ENCODE assay signal across 8 cellular contexts in genomic region chr12:11653215-11653753, GRCh38. TPM values are rescaled to one million over a fixed set of nuclear protein-coding genes. Genes with fewer than 3 reads are reported as not detected.
DNase-seq lines count a peak whose midpoint lies in the region; ATAC-seq and TF ChIP-seq lines count a peak whose summit lies in the region.

No MANE protein-coding gene starts in this region.

- peaks cover 52% of the 10 kb centered on the region for H4K20me1 ChIP-seq in DND-41 (ENCODE audit: insufficient read depth, low read length)

- H3K27ac ChIP-seq in DND-41 (ENCODE audit: low read length): peak overlapping the region; percentile 97

- peak overlapping the region; percentile 63 for H3K4me2 ChIP-seq in DND-41 (ENCODE audit: insufficient read depth, low read length)

- TF ChIP-seq CTCF in DND-41 (IDR thresholded peaks at IDR 0.05; ENCODE audit: borderline replicate concordance, extremely low read depth, low read length, poor library complexity, severe bottlenecking): peak; percentile 9

- peak overlapping the region; percentile 99 for H3K27ac Mint-ChIP-seq in activated T-helper 1 cell treated with anti-CD3 and anti-CD28 coated beads, Interleukin-12 subunit alpha, Interleukin-12 subunit beta, Interleukin-2, Interleukin-4 antibody, amounts not matched to agents 30 ng/mL and 10 ng/mL and 1 ng/mL, durations not matched to agents 14 hours and 24 hours and 36 hours

- H3K9ac ChIP-seq in DND-41 (ENCODE audit: low read depth, low read length): peak overlapping the region; percentile 88

- H3K79me2 ChIP-seq in DND-41 (ENCODE audit: insufficient read depth, low read length): peaks cover 85% of the 10 kb centered on the region

- peak overlapping the region; percentile 63 to 80; a peak in 3 of 4 replicates for H3K4me3 ChIP-seq in DND-41 (ENCODE audit: low read depth in 1 of 2, low read length in 2 of 2)

- no peaks in the 10 kb centered on the region for H3K9me3 ChIP-seq in DND-41 (ENCODE audit: insufficient read depth, low read length, severe bottlenecking)

- peaks cover 68% of the 10 kb centered on the region for H3K4me1 ChIP-seq in DND-41 (ENCODE audit: insufficient read depth, low read length)

- H3K27me3 ChIP-seq in DND-41 (ENCODE audit: insufficient read depth, low read length, poor library complexity): no peaks in the 10 kb centered on the region

- peaks cover 65% of the 10 kb centered on the region for H3K4me1 Mint-ChIP-seq in activated T-helper 1 cell treated with anti-CD3 and anti-CD28 coated beads, Interleukin-12 subunit alpha, Interleukin-12 subunit beta, Interleukin-2, Interleukin-4 antibody, amounts not matched to agents 30 ng/mL and 10 ng/mL and 1 ng/mL, durations not matched to agents 14 hours and 24 hours and 36 hours (ENCODE audit: low read depth)

- intact Hi-C loops in activated T-helper 1 cell treated with anti-CD3 and anti-CD28 coated beads, Interleukin-12 subunit alpha, Interleukin-12 subunit beta, Interleukin-2, Interleukin-4 antibody, amounts not matched to agents 30 ng/mL and 10 ng/mL and 1 ng/mL, durations not matched to agents 14 hours and 24 hours and 36 hours (cut with micrococcal nuclease): loop anchor here (1.0 to 10.0 kb wide), 8 partner anchors 9 to 1074 kb away; partner anchors contain the start of genes GPR19 and YBX3

- H3K36me3 Mint-ChIP-seq in activated T-helper 1 cell treated with anti-CD3 and anti-CD28 coated beads, Interleukin-12 subunit alpha, Interleukin-12 subunit beta, Interleukin-2, Interleukin-4 antibody, amounts not matched to agents 30 ng/mL and 10 ng/mL and 1 ng/mL, durations not matched to agents 14 hours and 24 hours and 36 hours (ENCODE audit: low read depth): peaks cover 51% of the 10 kb centered on the region

- DNase-seq in DND-41 (peak; percentile 73), kidney tubule cell (ENCODE audit: low spot score) (peak; percentile 20), inferior parietal cortex (ENCODE audit: extremely low spot score) (no peak), amygdala (lab: John Stamatoyannopoulos, UW) (no peak), left lobe of liver (ENCODE audit: low spot score) (no peak)
- DNase-seq in activated T-helper 1 cell treated with anti-CD3 and anti-CD28 coated beads, Interleukin-12 subunit alpha, Interleukin-12 subunit beta, Interleukin-2, Interleukin-4 antibody, amounts not matched to agents 30 ng/mL and 10 ng/mL and 1 ng/mL, durations not matched to agents 14 hours and 24 hours and 36 hours (ENCODE audit: low spot score): peak; percentile 23
- peak; percentile 38 for DNase-seq in stimulated activated CD8-positive, alpha-beta memory T cell treated with anti-CD3 and anti-CD28 coated beads, Interleukin-4, amount 100 ng/mL, for 24 hours (ENCODE audit: low read depth)

- peak overlapping the region; percentile 95 for H3K4me3 Mint-ChIP-seq in activated T-helper 1 cell treated with anti-CD3 and anti-CD28 coated beads, Interleukin-12 subunit alpha, Interleukin-12 subunit beta, Interleukin-2, Interleukin-4 antibody, amounts not matched to agents 30 ng/mL and 10 ng/mL and 1 ng/mL, durations not matched to agents 14 hours and 24 hours and 36 hours

- H3K27me3 Mint-ChIP-seq in activated T-helper 1 cell treated with anti-CD3 and anti-CD28 coated beads, Interleukin-12 subunit alpha, Interleukin-12 subunit beta, Interleukin-2, Interleukin-4 antibody, amounts not matched to agents 30 ng/mL and 10 ng/mL and 1 ng/mL, durations not matched to agents 14 hours and 24 hours and 36 hours (ENCODE audit: insufficient read depth): peaks cover 3% of the 10 kb centered on the region

- ATAC-seq in DND-41 (ENCODE audit: insufficient read depth, low read depth) (peak; percentile 56), HG03442 (IDR thresholded peaks at IDR 0.05; ENCODE audit: unreplicated experiment) (peak; percentile 23), left lobe of liver (no peak)

- H3K9me3 Mint-ChIP-seq in activated T-helper 1 cell treated with anti-CD3 and anti-CD28 coated beads, Interleukin-12 subunit alpha, Interleukin-12 subunit beta, Interleukin-2, Interleukin-4 antibody, amounts not matched to agents 30 ng/mL and 10 ng/mL and 1 ng/mL, durations not matched to agents 14 hours and 24 hours and 36 hours: no peaks in the 10 kb centered on the region

- H3K36me3 ChIP-seq in DND-41 (ENCODE audit: insufficient read depth, low read length): peaks cover 29% of the 10 kb centered on the region

- no peak overlapping the region for H2AFZ ChIP-seq in DND-41 (ENCODE audit: low read depth, low read length)

RNA-seq across cellular contexts. Expression of gene ETV6, which starts 3.8 kb away (rescaled TPM):
- 117 and 131 TPM in 2 replicates for total RNA-seq in activated T-helper 1 cell treated with anti-CD3 and anti-CD28 coated beads, Interleukin-12 subunit alpha, Interleukin-12 subunit beta, Interleukin-2, Interleukin-4 antibody, amounts not matched to agents 30 ng/mL and 10 ng/mL and 1 ng/mL, durations not matched to agents 14 hours and 24 hours and 36 hours
- 10.8 TPM for total RNA-seq in left lobe of liver

Comparison
In these comparisons a context has a peak if more than half of its experiments do, and no peak if none do; other contexts are left out.
1. DNase-seq: peak in DND-41 (single experiment), activated T-helper 1 cell treated with anti-CD3 and anti-CD28 coated beads, Interleukin-12 subunit alpha, Interleukin-12 subunit beta, Interleukin-2, Interleukin-4 antibody, amounts not matched to agents 30 ng/mL and 10 ng/mL and 1 ng/mL, durations not matched to agents 14 hours and 24 hours and 36 hours (single experiment), kidney tubule cell (single experiment) and stimulated activated CD8-positive, alpha-beta memory T cell treated with anti-CD3 and anti-CD28 coated beads, Interleukin-4, amount 100 ng/mL, for 24 hours (single experiment); none in inferior parietal cortex (single experiment), amygdala (0 of 56) and left lobe of liver (single experiment).